9 cellular contexts compared by ENCODE assay signal in genomic region chr11:74466916-74467885, GRCh38. TPM values are rescaled to one million over a fixed set of nuclear protein-coding genes. Genes with fewer than 3 reads are reported as not detected.
DNase-seq lines count a peak whose midpoint lies in the region; ATAC-seq, FAIRE-seq and TF ChIP-seq lines count a peak whose summit lies in the region.
"Had no signal": no experiment of that assay in that cellular context is flagged by ENCODE, and none has a peak within 500 bp of the region (broad histone marks: within the 10 kb centered on the region; RNA-seq: fewer than 3 reads in every experiment).

Gene KCNE3, minus strand, starts transcription at chr11:74467549. Its CDS starts 9,986 bp downstream, at chr11:74457563.

- H3K4me1 ChIP-seq in ES-I3 (ENCODE audit: insufficient read depth, low read length) (peaks cover 11% of the 10 kb centered on the region; the same call in 1 of the 2 replicates), gastrocnemius medialis (peaks cover 0 to 12% of the 10 kb centered on the region in 2 donors)

- H3K4me3 ChIP-seq in bronchial epithelial cell (ENCODE audit: low read depth, low read length) (peak within 1 kb of the TSS; percentile 33), gastrocnemius medialis (peak within 1 kb of the TSS; percentile 64 to 75 (median 68))

- no peaks in the 10 kb centered on the region for H3K9me3 ChIP-seq in ES-I3 (ENCODE audit: control insufficient read depth, insufficient read depth, low read length)
- H3K9me3 ChIP-seq in gastrocnemius medialis: no peaks in the 10 kb centered on the region

- DNase-seq in bronchial epithelial cell (ENCODE audit: low read depth): no peak
- peak; percentile 69 for DNase-seq in islet precursor cell
- DNase-seq in gastrocnemius medialis: no peak
- DNase-seq in HPDE6-E6E7 (ENCODE audit: extremely low spot score): no peak
- DNase-seq in hepatic stellate cell (ENCODE audit: low spot score): no peak
- DNase-seq in globus pallidus (ENCODE audit: low spot score): no peak
- DNase-seq: NCI-H1105 treated with DMSO at 0.1 percent for 48 hours had no signal

- H3K36me3 ChIP-seq in ES-I3 (ENCODE audit: insufficient read depth, low read length): no peaks in the 10 kb centered on the region
- H3K36me3 ChIP-seq in bronchial epithelial cell (ENCODE audit: control insufficient read depth, insufficient read depth, low read length): no peaks in the 10 kb centered on the region
- H3K36me3 ChIP-seq in gastrocnemius medialis: no peaks in the 10 kb centered on the region

- no peak for TF ChIP-seq POLR2A in gastrocnemius medialis (IDR thresholded peaks at IDR 0.05)

- ATAC-seq in gastrocnemius medialis: peak; percentile 27 to 52
- no peak for ATAC-seq in GM18907 (IDR thresholded peaks at IDR 0.05; ENCODE audit: unreplicated experiment)

- TF ChIP-seq CTCF in bronchial epithelial cell (IDR thresholded peaks at IDR 0.05; ENCODE audit: insufficient read depth, low read length, severe bottlenecking) (no peak), gastrocnemius medialis (IDR thresholded peaks at IDR 0.05 in 4 of 5, conservative IDR thresholded peaks at IDR 0.05 in 1 of 5) (no peak)

- intact Hi-C loops in gastrocnemius medialis (cut with DNase I; ENCODE audit: low total_unique reads): no loop called here

- in situ Hi-C loops in gastrocnemius medialis (cut with MboI; ENCODE audit: low sequenced_read_pairs in 4 of 4): loop anchor here in 2 of 4 donors (25.0 kb wide), 1 partner anchor 270 kb away; the partner anchor contains the start of genes CHRDL2 (in 2 of the 2) and RNF169 (in 2 of the 2)

- H3K27ac ChIP-seq in gastrocnemius medialis: peak within 1 kb of the TSS in 3 of 4 donors; percentile 6 to 36 (median 18)

- H3K9ac ChIP-seq in ES-I3 (ENCODE audit: low read depth, low read length): peak within 1 kb of the TSS; percentile 69

- no peak for FAIRE-seq in bronchial epithelial cell (lab: Jason Lieb, UNC)

- H3K27me3 ChIP-seq in bronchial epithelial cell (ENCODE audit: control insufficient read depth, insufficient read depth, low read length): peaks cover 17% of the 10 kb centered on the region
- no peaks in the 10 kb centered on the region for H3K27me3 ChIP-seq in gastrocnemius medialis

RNA-seq across cellular contexts. Expression of gene KCNE3, which starts in this region (rescaled TPM):
- total RNA-seq in bronchial epithelial cell: 0.13 and 0.26 TPM in 2 replicates
- total RNA-seq in gastrocnemius medialis: 1 to 10 TPM in 2 of 4 donors, under 1 TPM in 2; 0.24 to 2.8 (median 1.1) TPM
